In genomic region chr1:186577633-186578032, GRCh38 we compare ENCODE assay signal across 29 cellular contexts.
"Had no signal": no experiment of that assay in that cellular context is flagged by ENCODE, and none has a peak within 500 bp of the region (broad histone marks: within the 10 kb centered on the region; RNA-seq: fewer than 3 reads in every experiment).

No MANE protein-coding gene starts in this region.

- H3K4me1 ChIP-seq: SJCRH30 had no signal

- H3K27me3 ChIP-seq: MG63, SJCRH30 had no signal

- ATAC-seq: activated CD4-positive, alpha-beta T cell treated with anti-CD3 and anti-CD28 coated beads for 36 hours; activated CD8-positive, alpha-beta T cell treated with anti-CD3 and anti-CD28 coated beads, Interleukin-2, amount 10 ng/mL, durations not matched to agents 7 days and 5 days; activated naive CD8-positive, alpha-beta T cell treated with anti-CD3 and anti-CD28 coated beads, Interleukin-2, amount 50 U/mL, for 24 hours had no signal

- H3K36me3 ChIP-seq: MG63, SJCRH30 had no signal

- H3K4me3 ChIP-seq: MG63, SJCRH30, SK-N-MC had no signal

- H3K4me3 Mint-ChIP-seq: activated CD4-positive, alpha-beta T cell treated with anti-CD3 and anti-CD28 coated beads for 36 hours; activated CD4-positive, alpha-beta T cell treated with anti-CD3 and anti-CD28 coated beads, Interleukin-2, amount 10 ng/mL, durations not matched to agents 7 days and 5 days; activated CD8-positive, alpha-beta T cell treated with anti-CD3 and anti-CD28 coated beads, Interleukin-2, amount 10 ng/mL, durations not matched to agents 7 days and 5 days; activated naive CD8-positive, alpha-beta T cell; activated naive CD8-positive, alpha-beta T cell treated with anti-CD3 and anti-CD28 coated beads, Interleukin-2, amount 50 U/mL, for 24 hours; activated T-cell treated with anti-CD3 and anti-CD28 coated beads, Interleukin-2, amount 50 U/mL, for 24 hours; brain had no signal

- H3K36me3 Mint-ChIP-seq: activated naive CD8-positive, alpha-beta T cell; brain had no signal

- H3K4me1 Mint-ChIP-seq: activated CD4-positive, alpha-beta T cell treated with anti-CD3 and anti-CD28 coated beads, Interleukin-2, amount 10 ng/mL, durations not matched to agents 7 days and 5 days; brain had no signal

- H3K9me3 Mint-ChIP-seq: activated CD4-positive, alpha-beta T cell treated with anti-CD3 and anti-CD28 coated beads, Interleukin-2, amount 10 ng/mL, durations not matched to agents 7 days and 5 days had no signal

- DNase-seq: activated CD4-positive, alpha-beta T cell treated with anti-CD3 and anti-CD28 coated beads for 36 hours; activated CD4-positive, alpha-beta T cell treated with anti-CD3 and anti-CD28 coated beads, Interleukin-2, amount 10 ng/mL, durations not matched to agents 7 days and 5 days; activated CD4-positive, alpha-beta T cell treated with anti-CD3 and anti-CD28 coated beads, Interleukin-2, amount 50 U/mL, for 48 hours; activated CD8-positive, alpha-beta T cell treated with anti-CD3 and anti-CD28 coated beads, Interleukin-2, amount 10 ng/mL, durations not matched to agents 7 days and 5 days; activated gamma-delta T cell; activated naive CD4-positive, alpha-beta T cell treated with Interleukin-2 at 50 U/mL for 16 hours; activated naive CD8-positive, alpha-beta T cell treated with anti-CD3 and anti-CD28 coated beads, Interleukin-2, amount 50 U/mL, for 24 hours; activated T-cell treated with anti-CD3 and anti-CD28 coated beads, Interleukin-2, amount 50 U/mL, for 24 hours; anterior cingulate cortex; caudate nucleus; cerebellar nuclear complex; Kasumi-1; KG1; MG63; NCI-H1048; NCI-H1436 treated with DMSO at 0.1 percent for 48 hours; NCI-H1694 treated with DMSO at 0.1 percent for 48 hours; NCI-H2029; NCI-H2227 treated with DMSO at 0.1 percent for 48 hours; NCI-H446 treated with DMSO at 0.1 percent for 48 hours; NCI-H524 treated with DMSO at 0.1 percent for 48 hours; SHP77; SJCRH30; T1000 had no signal

- H3K27ac ChIP-seq: RWPE1, SJCRH30, SK-N-MC had no signal

- H3K9me3 ChIP-seq: MG63, SJCRH30 had no signal

- H3K27ac Mint-ChIP-seq: activated CD4-positive, alpha-beta T cell treated with anti-CD3 and anti-CD28 coated beads for 36 hours; activated CD4-positive, alpha-beta T cell treated with anti-CD3 and anti-CD28 coated beads, Interleukin-2, amount 10 ng/mL, durations not matched to agents 7 days and 5 days; activated CD8-positive, alpha-beta T cell treated with anti-CD3 and anti-CD28 coated beads, Interleukin-2, amount 10 ng/mL, durations not matched to agents 7 days and 5 days; activated naive CD8-positive, alpha-beta T cell; activated naive CD8-positive, alpha-beta T cell treated with anti-CD3 and anti-CD28 coated beads, Interleukin-2, amount 50 U/mL, for 24 hours; activated T-cell treated with anti-CD3 and anti-CD28 coated beads, Interleukin-2, amount 50 U/mL, for 24 hours; activated T-helper 2 cell treated with anti-CD3 and anti-CD28 coated beads, Interferon-gamma antibody, Interleukin-2, Interleukin-4, amounts not matched to agents 10 μg/mL and 5 μg/mL and 100 μg/mL, durations not matched to agents 14 hours and 24 hours and 36 hours; brain had no signal

- H3K27me3 Mint-ChIP-seq: activated CD4-positive, alpha-beta T cell treated with anti-CD3 and anti-CD28 coated beads, Interleukin-2, amount 10 ng/mL, durations not matched to agents 7 days and 5 days; activated naive CD8-positive, alpha-beta T cell had no signal
